Comparison of ENCODE assay signal across 11 cellular contexts in the genomic region with DNA sequence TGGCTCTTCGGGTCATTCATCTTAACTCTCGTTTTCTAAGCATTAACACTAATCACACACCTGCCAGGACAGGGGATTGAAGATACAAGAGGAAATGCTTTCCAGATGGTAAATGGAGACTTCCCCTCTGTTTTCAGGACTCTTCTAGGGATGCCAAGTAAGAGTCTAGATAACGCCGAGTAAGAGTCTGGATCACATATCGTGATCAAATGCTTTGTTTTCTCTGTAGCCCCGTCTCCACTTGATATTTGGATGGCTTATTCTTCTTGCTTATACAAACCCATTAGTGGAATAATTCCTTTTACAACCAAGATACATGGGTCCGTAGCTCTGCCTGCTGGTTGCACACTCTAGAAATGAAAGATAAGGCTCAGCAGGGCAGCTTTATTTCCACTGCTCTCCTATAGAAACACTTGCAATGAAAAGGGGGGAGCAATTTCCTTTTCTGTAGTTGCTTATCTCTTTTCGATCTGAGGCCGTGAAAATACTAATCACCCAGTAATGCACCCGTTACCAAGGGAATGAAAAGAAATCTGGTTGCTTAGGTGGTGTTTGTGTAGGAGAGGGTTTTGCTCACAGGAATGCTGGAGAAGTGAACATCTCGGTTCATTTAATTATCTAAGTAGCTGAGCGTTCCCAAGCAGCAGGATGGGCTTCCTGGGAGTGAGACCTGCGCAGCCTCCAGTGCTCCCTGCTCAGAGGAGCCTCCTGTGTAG.
DNase-seq lines count a peak whose midpoint lies in the region; ATAC-seq and TF ChIP-seq lines count a peak whose summit lies in the region.
"Had no signal": no experiment of that assay in that cellular context is flagged by ENCODE, and none has a peak within 500 bp of the region (broad histone marks: within the 10 kb centered on the region; RNA-seq: fewer than 3 reads in every experiment).

No MANE protein-coding gene starts in this region.

- no peak for ATAC-seq in stimulated activated naive CD8-positive, alpha-beta T cell treated with anti-CD3 and anti-CD28 coated beads, Interleukin-15, amount 100 ng/mL, for 72 hours
- ATAC-seq: natural killer cell treated with Interleukin-12 subunit alpha and Interleukin-12 subunit beta and Interleukin-15 and Interleukin-18, amount 100 ng/mL, for 72 hours; T-cell had no signal

- H3K79me2 ChIP-seq in MM.1S (ENCODE audit: low read length), result no peaks in the 10 kb centered on the region

- in situ Hi-C loops in Caki2 (cut with HindIII; ENCODE audit: low pct_unique_long_range_greater_than_20kb, low sequenced_read_pairs), result no loop called here

- TF ChIP-seq CTCF in chondrocyte (IDR thresholded peaks at IDR 0.05), result no peak
- no peak for TF ChIP-seq CTCF in nephron progenitor cell (IDR thresholded peaks at IDR 0.05)
- no peak for TF ChIP-seq CTCF in MM.1S (IDR thresholded peaks at IDR 0.05; ENCODE audit: low read length)

- H3K36me3 ChIP-seq in MM.1S (replicated peaks; ENCODE audit: insufficient read depth, low read length), result no peaks in the 10 kb centered on the region

- H3K27ac ChIP-seq in MM.1S (ENCODE audit: low read length), result no peak overlapping the region

- H3K4me1 ChIP-seq in MM.1S (ENCODE audit: low read length), result no peaks in the 10 kb centered on the region

- H3K36me3 Mint-ChIP-seq in chondrocyte (ENCODE audit: low read depth), result no peaks in the 10 kb centered on the region
- H3K36me3 Mint-ChIP-seq in nephron progenitor cell (ENCODE audit: low read depth), result no peaks in the 10 kb centered on the region
- H3K36me3 Mint-ChIP-seq: CD4-positive, CD25-positive, alpha-beta regulatory T cell; natural killer cell treated with Interleukin-12 subunit alpha and Interleukin-12 subunit beta and Interleukin-15 and Interleukin-18, amount 100 ng/mL, for 72 hours; T-cell had no signal

- H3K4me1 Mint-ChIP-seq in chondrocyte (ENCODE audit: low read depth), result peaks cover 21% of the 10 kb centered on the region
- H3K4me1 Mint-ChIP-seq in nephron progenitor cell, result peaks cover 10% of the 10 kb centered on the region
- no peaks in the 10 kb centered on the region for H3K4me1 Mint-ChIP-seq in stimulated activated naive CD8-positive, alpha-beta T cell treated with anti-CD3 and anti-CD28 coated beads, Interleukin-15, amount 100 ng/mL, for 72 hours
- H3K4me1 Mint-ChIP-seq: CD4-positive, CD25-positive, alpha-beta regulatory T cell; T-cell had no signal

- no peaks in the 10 kb centered on the region for H4K20me1 ChIP-seq in MM.1S (ENCODE audit: insufficient read depth, low read length)

- H2AFZ ChIP-seq in MM.1S (ENCODE audit: low read length), result no peak overlapping the region

- H3K9me3 ChIP-seq in MM.1S (replicated peaks; ENCODE audit: insufficient read depth, low read length), result no peaks in the 10 kb centered on the region

- no peak overlapping the region for H3K4me3 ChIP-seq in MM.1S (ENCODE audit: low read length)

- H3K9me3 Mint-ChIP-seq in chondrocyte (ENCODE audit: low read depth) (no peaks in the 10 kb centered on the region), nephron progenitor cell (peaks cover 11% of the 10 kb centered on the region)
- peaks cover 0 to 28% of the 10 kb centered on the region in 2 donors for H3K9me3 Mint-ChIP-seq in stimulated activated naive CD8-positive, alpha-beta T cell treated with anti-CD3 and anti-CD28 coated beads, Interleukin-15, amount 100 ng/mL, for 72 hours

- H3K4me3 Mint-ChIP-seq in chondrocyte (ENCODE audit: unreplicated experiment), result peak overlapping the region; percentile 14
- H3K4me3 Mint-ChIP-seq in nephron progenitor cell, result no peak overlapping the region
- H3K4me3 Mint-ChIP-seq in stimulated activated naive CD8-positive, alpha-beta T cell treated with anti-CD3 and anti-CD28 coated beads, Interleukin-15, amount 100 ng/mL, for 72 hours, result no peak overlapping the region
- H3K4me3 Mint-ChIP-seq: CD4-positive, CD25-positive, alpha-beta regulatory T cell; natural killer cell treated with Interleukin-12 subunit alpha and Interleukin-12 subunit beta and Interleukin-15 and Interleukin-18, amount 100 ng/mL, for 72 hours; T-cell had no signal

- no peak overlapping the region for H3K4me2 ChIP-seq in MM.1S (ENCODE audit: low read depth, low read length)

- no peaks in the 10 kb centered on the region for H3K9me2 ChIP-seq in MM.1S (replicated peaks; ENCODE audit: insufficient read depth, low read length)

- DNase-seq in Caki2 (ENCODE audit: low read depth) (peak; percentile 84), NCI-H226 (peak; percentile 96), chondrocyte (ENCODE audit: low spot score) (no peak), nephron progenitor cell (no peak), DMS114 treated with DMSO at 0.1 percent for 48 hours (lab: John Stamatoyannopoulos, UW; ENCODE audit: unreplicated experiment) (no peak), MM.1S (no peak), epidermal melanocyte (ENCODE audit: insufficient read length, low spot score) (no peak)
- DNase-seq in stimulated activated naive CD8-positive, alpha-beta T cell treated with anti-CD3 and anti-CD28 coated beads, Interleukin-15, amount 100 ng/mL, for 72 hours, result no peak
- DNase-seq: CD4-positive, CD25-positive, alpha-beta regulatory T cell; T-cell had no signal

- H3K27ac Mint-ChIP-seq in chondrocyte (ENCODE audit: unreplicated experiment) (peak overlapping the region; percentile 85), nephron progenitor cell (peak overlapping the region; percentile 61)
- H3K27ac Mint-ChIP-seq in stimulated activated naive CD8-positive, alpha-beta T cell treated with anti-CD3 and anti-CD28 coated beads, Interleukin-15, amount 100 ng/mL, for 72 hours, result no peak overlapping the region
- H3K27ac Mint-ChIP-seq: CD4-positive, CD25-positive, alpha-beta regulatory T cell; natural killer cell treated with Interleukin-12 subunit alpha and Interleukin-12 subunit beta and Interleukin-15 and Interleukin-18, amount 100 ng/mL, for 72 hours; T-cell had no signal

- H3F3A ChIP-seq in MM.1S (ENCODE audit: insufficient read depth, low read length), result no peaks in the 10 kb centered on the region

- no peaks in the 10 kb centered on the region for H3K27me3 ChIP-seq in MM.1S (replicated peaks; ENCODE audit: insufficient read depth, low read length)

- H3K27me3 Mint-ChIP-seq in chondrocyte (ENCODE audit: low read depth) (no peaks in the 10 kb centered on the region), nephron progenitor cell (ENCODE audit: low read depth, poor library complexity) (peaks cover 14% of the 10 kb centered on the region)
- no peaks in the 10 kb centered on the region for H3K27me3 Mint-ChIP-seq in stimulated activated naive CD8-positive, alpha-beta T cell treated with anti-CD3 and anti-CD28 coated beads, Interleukin-15, amount 100 ng/mL, for 72 hours
- H3K27me3 Mint-ChIP-seq: CD4-positive, CD25-positive, alpha-beta regulatory T cell; natural killer cell treated with Interleukin-12 subunit alpha and Interleukin-12 subunit beta and Interleukin-15 and Interleukin-18, amount 100 ng/mL, for 72 hours had no signal

- no peak overlapping the region for H3K9ac ChIP-seq in MM.1S (ENCODE audit: low read length)

Comparison
In these comparisons a context has a peak if more than half of its experiments do, and no peak if none do; other contexts are left out.
1. DNase-seq: peak in Caki2 (single experiment) and NCI-H226 (single experiment); none in chondrocyte (single experiment), nephron progenitor cell (single experiment), DMS114 treated with DMSO at 0.1 percent for 48 hours (single experiment), stimulated activated naive CD8-positive, alpha-beta T cell treated with anti-CD3 and anti-CD28 coated beads, Interleukin-15, amount 100 ng/mL, for 72 hours (0 of 2), MM.1S (single experiment) and epidermal melanocyte (single experiment).
2. H3K27ac Mint-ChIP-seq: peak in chondrocyte (single experiment) and nephron progenitor cell (single experiment); none in stimulated activated naive CD8-positive, alpha-beta T cell treated with anti-CD3 and anti-CD28 coated beads, Interleukin-15, amount 100 ng/mL, for 72 hours (0 of 2).